In genomic region chr7:38222481-38223096, GRCh38 we compare ENCODE assay signal across 8 cellular contexts. TPM values are rescaled to one million over a fixed set of nuclear protein-coding genes. Genes with fewer than 3 reads are reported as not detected.
DNase-seq lines count a peak whose midpoint lies in the region; ATAC-seq and TF ChIP-seq lines count a peak whose summit lies in the region.

No MANE protein-coding gene starts in this region.

- H3K36me3 ChIP-seq in Loucy (ENCODE audit: insufficient read depth, low read length): peaks cover 58% of the 10 kb centered on the region; the same call in 1 of the 2 replicates
- H3K36me3 ChIP-seq in RWPE2 (ENCODE audit: low read depth): peaks cover 60% of the 10 kb centered on the region
- peaks cover 21 to 75% of the 10 kb centered on the region in 2 experiments for H3K36me3 ChIP-seq in mesenchymal stem cell (ENCODE audit: control insufficient read depth in 1 of 2, insufficient read depth in 2 of 2, low read depth in 1 of 2, low read length in 2 of 2)

- peak; percentile 70 for DNase-seq in DMS153 treated with DMSO at 0.1 percent for 48 hours (lab: John Stamatoyannopoulos, UW; ENCODE audit: unreplicated experiment)
- no peak for DNase-seq in RWPE2 (ENCODE audit: low spot score)
- peak; percentile 28 for DNase-seq in effector CD4-positive, alpha-beta T cell
- peak; percentile 63 for DNase-seq in mesenchymal stem cell
- no peak for DNase-seq in activated gamma-delta T cell treated with Interleukin-2 at 50 U/mL for 16 hours

- no peaks in the 10 kb centered on the region for H3K27me3 ChIP-seq in Loucy (ENCODE audit: insufficient read depth, low read length, poor library complexity, severe bottlenecking)
- H3K27me3 ChIP-seq in RWPE2 (ENCODE audit: insufficient read depth, poor library complexity, severe bottlenecking): no peaks in the 10 kb centered on the region
- no peaks in the 10 kb centered on the region for H3K27me3 ChIP-seq in mesenchymal stem cell (ENCODE audit: control insufficient read depth in 1 of 2, insufficient read depth in 1 of 2, low read length in 2 of 2)

- H3K4me2 ChIP-seq in Loucy (ENCODE audit: low read depth, low read length, poor library complexity, severe bottlenecking) (no peak overlapping the region), mesenchymal stem cell (ENCODE audit: low read length, poor library complexity, severe bottlenecking) (no peak overlapping the region)

- H3K9me3 ChIP-seq in Loucy (ENCODE audit: insufficient read depth, low read depth, low read length) (no peaks in the 10 kb centered on the region), RWPE2 (ENCODE audit: severe bottlenecking) (no peaks in the 10 kb centered on the region), mesenchymal stem cell (ENCODE audit: control insufficient read depth, low read length) (no peaks in the 10 kb centered on the region)

- H3K4me1 ChIP-seq in Loucy (ENCODE audit: insufficient read depth, low read length, poor library complexity, severe bottlenecking) (peaks cover 32% of the 10 kb centered on the region), RWPE2 (ENCODE audit: insufficient read depth, poor library complexity, severe bottlenecking) (no peaks in the 10 kb centered on the region), mesenchymal stem cell (ENCODE audit: control insufficient read depth, insufficient read depth, low read depth, low read length) (peaks cover 2% of the 10 kb centered on the region)

- no peak overlapping the region for H3K18ac ChIP-seq in mesenchymal stem cell (ENCODE audit: low read depth in 1 of 2, low read length in 2 of 2)

- H4K91ac ChIP-seq in mesenchymal stem cell (ENCODE audit: low read length): no peak overlapping the region

- H4K8ac ChIP-seq in mesenchymal stem cell (ENCODE audit: low read length): no peak overlapping the region

- no peaks in the 10 kb centered on the region for H4K20me1 ChIP-seq in Loucy (ENCODE audit: insufficient read depth, low read length, poor library complexity, severe bottlenecking)

- peak; percentile 88 for TF ChIP-seq CTCF in Loucy (conservative IDR thresholded peaks at IDR 0.05; ENCODE audit: low read length)
- TF ChIP-seq CTCF in RWPE2 (IDR thresholded peaks at IDR 0.05; ENCODE audit: poor library complexity, severe bottlenecking): peak; percentile 91

- H2BK120ac ChIP-seq in mesenchymal stem cell (ENCODE audit: low read depth, low read length): no peak overlapping the region

- WGBS in mesenchymal stem cell: 86% methylated on average over 4 of the region's 5 CpGs

- no peak overlapping the region for H2AK5ac ChIP-seq in mesenchymal stem cell (ENCODE audit: low read length, severe bottlenecking)

- H3F3A ChIP-seq in Loucy (ENCODE audit: low read depth): no peaks in the 10 kb centered on the region

- H3K4ac ChIP-seq in mesenchymal stem cell (ENCODE audit: low read depth in 1 of 2, low read length in 2 of 2): no peak overlapping the region

- H3K4me3 ChIP-seq in Loucy (ENCODE audit: low read length, poor library complexity, severe bottlenecking): no peak overlapping the region
- no peak overlapping the region for H3K4me3 ChIP-seq in RWPE2 (ENCODE audit: severe bottlenecking)
- H3K4me3 ChIP-seq in mesenchymal stem cell (ENCODE audit: insufficient read depth in 1 of 2, low read depth in 1 of 2, low read length in 2 of 2): no peak overlapping the region

- no peak overlapping the region for H3K27ac ChIP-seq in RWPE2 (ENCODE audit: poor library complexity, severe bottlenecking)
- H3K27ac ChIP-seq in mesenchymal stem cell (ENCODE audit: low read length, poor library complexity, severe bottlenecking): no peak overlapping the region

- no peak overlapping the region for H2BK12ac ChIP-seq in mesenchymal stem cell (ENCODE audit: low read length in 2 of 2)

- H3K79me1 ChIP-seq in mesenchymal stem cell (replicated peaks; ENCODE audit: low read length, poor library complexity, severe bottlenecking): peaks cover 24% of the 10 kb centered on the region

- 0 out of 2 replicates have a peak, but pooled peaks cover 9% of the 10 kb centered on the region for H3K79me2 ChIP-seq in Loucy (ENCODE audit: insufficient read depth, low read length)

- no peak overlapping the region for H2AFZ ChIP-seq in Loucy (ENCODE audit: low read length)
- no peak overlapping the region for H2AFZ ChIP-seq in mesenchymal stem cell (ENCODE audit: low read depth, low read length)

- ATAC-seq in GM21529 (IDR thresholded peaks at IDR 0.05; ENCODE audit: unreplicated experiment) (peak; percentile 73), RWPE2 (ENCODE audit: low read depth) (peak; percentile 59; the same call in 2 of the 3 replicates), HG02763 (IDR thresholded peaks at IDR 0.05; ENCODE audit: unreplicated experiment) (no peak)

- H2BK15ac ChIP-seq in mesenchymal stem cell (ENCODE audit: low read depth, poor library complexity, severe bottlenecking): no peak overlapping the region

- no peak overlapping the region for H2BK5ac ChIP-seq in mesenchymal stem cell (ENCODE audit: low read depth, low read length, poor library complexity, severe bottlenecking)

- no peak overlapping the region for H3K9ac ChIP-seq in Loucy (ENCODE audit: low read depth, low read length, poor library complexity, severe bottlenecking)
- H3K9ac ChIP-seq in mesenchymal stem cell (ENCODE audit: low read length): no peak overlapping the region

- no peak overlapping the region for H3K14ac ChIP-seq in mesenchymal stem cell (ENCODE audit: low read length in 2 of 2)

- H3K9me2 ChIP-seq in Loucy (replicated peaks; ENCODE audit: low read depth, low read length): no peaks in the 10 kb centered on the region

- no peak overlapping the region for H3K23ac ChIP-seq in mesenchymal stem cell (ENCODE audit: low read length in 2 of 2)

RNA-seq across cellular contexts. Expression of gene STARD3NL, which starts 44.5 kb away (rescaled TPM):
- polyA plus RNA-seq in mesenchymal stem cell (2013, experiment 1 of 2): 55.4 TPM
- 57.5 TPM for polyA plus RNA-seq in mesenchymal stem cell (2013, experiment 2 of 2)

Comparison
In these comparisons a context has a peak if more than half of its experiments do, and no peak if none do; other contexts are left out.
1. DNase-seq: peak in DMS153 treated with DMSO at 0.1 percent for 48 hours (single experiment), effector CD4-positive, alpha-beta T cell (single experiment) and mesenchymal stem cell (single experiment); none in RWPE2 (single experiment) and activated gamma-delta T cell treated with Interleukin-2 at 50 U/mL for 16 hours (single experiment).